24 cellular contexts compared by ENCODE assay signal in genomic region chr1:157751283-157751682, GRCh38. TPM values are rescaled to one million over a fixed set of nuclear protein-coding genes. Genes with fewer than 3 reads are reported as not detected.
"Had no signal": no experiment of that assay in that cellular context is flagged by ENCODE, and none has a peak within 500 bp of the region (broad histone marks: within the 10 kb centered on the region; RNA-seq: fewer than 3 reads in every experiment).

No MANE protein-coding gene starts in this region.

- DNase-seq: activated CD4-positive, alpha-beta T cell treated with anti-CD3 and anti-CD28 coated beads, Interleukin-2, amount 50 U/mL, for 1 hour; activated CD4-positive, CD25-positive, alpha-beta regulatory T cell treated with anti-CD3 and anti-CD28 coated beads, Interleukin-2, amount 50 U/mL, for 72 hours; activated CD8-positive, alpha-beta memory T cell treated with anti-CD3 and anti-CD28 coated beads, Interleukin-2, amount 50 U/mL, for 4 hours; activated naive CD4-positive, alpha-beta T cell treated with anti-CD3 and anti-CD28 coated beads for 36 hours; activated T-cell treated with anti-CD3 and anti-CD28 coated beads, Interleukin-2, amount 50 U/mL, for 4 hours; body of pancreas; effector memory CD8-positive, alpha-beta T cell; hypothalamus; left lung; stimulated activated CD4-positive, alpha-beta T cell treated with anti-CD3 and anti-CD28 coated beads, Interleukin-2, amount 100 ng/mL, for 24 hours; stimulated activated naive CD8-positive, alpha-beta T cell treated with anti-CD3 and anti-CD28 coated beads, Interleukin-15, Interleukin-2, amounts not matched to agents 100 U/mL and 50 U/mL, for 24 hours; substantia nigra; tibial artery had no signal

- H3K4me1 ChIP-seq: body of pancreas, left lung, right atrium auricular region, tibial artery had no signal

- H3K4me3 ChIP-seq: body of pancreas, left lung, right atrium auricular region, tibial artery had no signal

- H3K27me3 ChIP-seq: body of pancreas, left lung, right atrium auricular region, tibial artery had no signal

- H3K36me3 ChIP-seq: left lung, right atrium auricular region, tibial artery had no signal

- H3K4me3 Mint-ChIP-seq: activated naive CD4-positive, alpha-beta T cell treated with anti-CD3 and anti-CD28 coated beads for 36 hours; activated T-cell treated with anti-CD3 and anti-CD28 coated beads, Interleukin-2, amount 50 U/mL, for 4 hours; effector memory CD8-positive, alpha-beta T cell had no signal

- H3K27ac Mint-ChIP-seq: activated naive CD4-positive, alpha-beta T cell treated with anti-CD3 and anti-CD28 coated beads for 36 hours; effector memory CD8-positive, alpha-beta T cell; progenitor cell of endocrine pancreas had no signal

- H3K27ac ChIP-seq: body of pancreas, left lung, right atrium auricular region, tibial artery had no signal

- H3K27me3 Mint-ChIP-seq: progenitor cell of endocrine pancreas had no signal

- H3K9me3 ChIP-seq: body of pancreas, left lung, right atrium auricular region, tibial artery had no signal

- ATAC-seq: activated T-cell treated with anti-CD3 and anti-CD28 coated beads, Interleukin-2, amount 50 U/mL, for 4 hours; body of pancreas; effector memory CD8-positive, alpha-beta T cell; left lung; stimulated activated naive CD8-positive, alpha-beta T cell treated with anti-CD3 and anti-CD28 coated beads, Interleukin-15, Interleukin-2, amounts not matched to agents 100 U/mL and 50 U/mL, for 24 hours had no signal

- H3K9me3 Mint-ChIP-seq: activated naive CD4-positive, alpha-beta T cell treated with anti-CD3 and anti-CD28 coated beads for 36 hours; activated T-cell treated with anti-CD3 and anti-CD28 coated beads, Interleukin-2, amount 50 U/mL, for 4 hours; effector memory CD8-positive, alpha-beta T cell had no signal

RNA-seq across cellular contexts. Expression of gene FCRL2, which starts 25.6 kb away (rescaled TPM):
- total RNA-seq: activated naive CD4-positive, alpha-beta T cell treated with anti-CD3 and anti-CD28 coated beads for 36 hours; body of pancreas; cardiac septum; dermis microvascular lymphatic vessel endothelial cell; fibroblast of lung; frontal cortex; kidney epithelial cell; lung microvascular endothelial cell; myocyte; osteoblast; progenitor cell of endocrine pancreas; right atrium auricular region; skeletal muscle tissue had no signal

RNA-seq across cellular contexts. Expression of gene FCRL3, which starts 50.7 kb away (rescaled TPM):
- total RNA-seq: body of pancreas, dermis microvascular lymphatic vessel endothelial cell, fibroblast of lung, kidney epithelial cell, lung microvascular endothelial cell, myocyte, osteoblast, progenitor cell of endocrine pancreas, right atrium auricular region, skeletal muscle tissue had no signal
